8 cellular contexts compared by ENCODE assay signal in genomic region chr21:17139189-17139588, GRCh38.
A peak's percentile ranks its signal among the peaks of the same experiment; 100 is the strongest.
DNase-seq lines count a peak whose midpoint lies in the region; ATAC-seq and TF ChIP-seq lines count a peak whose summit lies in the region.
"Not testable (repeated sequence)": the region's sequence is repeated elsewhere in the genome, so short reads cannot be mapped to it uniquely, and the experiment has no call there.

No MANE protein-coding gene starts in this region.

- peak overlapping the region; percentile 61 for H3K9ac ChIP-seq in DND-41 (ENCODE audit: low read depth, low read length)

- H3K27ac Mint-ChIP-seq in activated T-cell treated with anti-CD3 and anti-CD28 coated beads, Interleukin-2, amount 50 U/mL, for 24 hours: not testable (repeated sequence)

- not testable (repeated sequence) for H3K27me3 ChIP-seq in DND-41 (ENCODE audit: insufficient read depth, low read length, poor library complexity); heart left ventricle; mononuclear cell (ENCODE audit: insufficient read depth, low read length); sigmoid colon; vagina

- not testable (repeated sequence) for H3K36me3 ChIP-seq in DND-41 (ENCODE audit: insufficient read depth, low read length); heart left ventricle; sigmoid colon; vagina

- peak; percentile 48 for DNase-seq in DND-41
- DNase-seq in OCI-M1 (lab: John Stamatoyannopoulos, UW): peak; percentile 52
- DNase-seq in activated T-cell treated with anti-CD3 and anti-CD28 coated beads, Interleukin-2, amount 50 U/mL, for 24 hours; heart left ventricle; sigmoid colon; vagina (ENCODE audit: extremely low spot score in 2 of 2): not testable (repeated sequence)
- peak; percentile 6 for DNase-seq in choroid plexus epithelial cell (ENCODE audit: low read depth)

- TF ChIP-seq EP300 in sigmoid colon (IDR thresholded peaks at IDR 0.05): not testable (repeated sequence)

- not testable (repeated sequence) for H3K9me3 ChIP-seq in DND-41 (ENCODE audit: insufficient read depth, low read length, severe bottlenecking); heart left ventricle; mononuclear cell (ENCODE audit: low read depth, low read length); sigmoid colon; vagina

- not testable (repeated sequence) for TF ChIP-seq CTCF in DND-41 (IDR thresholded peaks at IDR 0.05; ENCODE audit: borderline replicate concordance, extremely low read depth, low read length, poor library complexity, severe bottlenecking); choroid plexus epithelial cell (conservative IDR thresholded peaks at IDR 0.05; ENCODE audit: low read depth, low read length); heart left ventricle (IDR thresholded peaks at IDR 0.05); sigmoid colon (IDR thresholded peaks at IDR 0.05); vagina (IDR thresholded peaks at IDR 0.05)

- not testable (repeated sequence) for H3K9me3 Mint-ChIP-seq in activated T-cell treated with anti-CD3 and anti-CD28 coated beads, Interleukin-2, amount 50 U/mL, for 24 hours

- peak overlapping the region; percentile 63 for H2AFZ ChIP-seq in DND-41 (ENCODE audit: low read depth, low read length)

- H3K27ac ChIP-seq in DND-41 (ENCODE audit: low read length) (peak overlapping the region; percentile 63), heart left ventricle (peak overlapping the region in 5 of 12 donors; percentile 26 to 44 (median 39)), sigmoid colon (peak overlapping the region in 2 of 4 donors; percentile 20 to 34), vagina (peak overlapping the region; percentile 64)

- H3K4me1 ChIP-seq in DND-41 (ENCODE audit: insufficient read depth, low read length): peaks cover 16% of the 10 kb centered on the region
- H3K4me1 ChIP-seq in heart left ventricle; mononuclear cell (ENCODE audit: insufficient read depth, low read length); sigmoid colon; vagina: not testable (repeated sequence)

- not testable (repeated sequence) for TF ChIP-seq POLR2A in heart left ventricle (IDR thresholded peaks at IDR 0.05); sigmoid colon (IDR thresholded peaks at IDR 0.05); vagina (IDR thresholded peaks at IDR 0.05)

- H3K4me3 Mint-ChIP-seq in activated T-cell treated with anti-CD3 and anti-CD28 coated beads, Interleukin-2, amount 50 U/mL, for 24 hours: peak overlapping the region; percentile 66

- H3K79me2 ChIP-seq in DND-41 (ENCODE audit: insufficient read depth, low read length): not testable (repeated sequence)

- 41 to 48% (median 45%) methylated on average over 3 of the region's 3 CpGs for WGBS in heart left ventricle, 4 donors
- WGBS in sigmoid colon, 2 donors: 9 to 55% methylated on average over 3 of the region's 3 CpGs

- H3K4me1 Mint-ChIP-seq in activated T-cell treated with anti-CD3 and anti-CD28 coated beads, Interleukin-2, amount 50 U/mL, for 24 hours (ENCODE audit: low read depth): not testable (repeated sequence)

- H3K4me3 ChIP-seq in DND-41 (ENCODE audit: low read depth in 1 of 2, low read length in 2 of 2): peak overlapping the region; percentile 28 to 56; a peak in 3 of 4 replicates
- peak overlapping the region; percentile 31 for H3K4me3 ChIP-seq in choroid plexus epithelial cell (ENCODE audit: low read depth, low read length)
- peak overlapping the region in 10 of 12 donors; percentile 2 to 58 (median 45) for H3K4me3 ChIP-seq in heart left ventricle
- H3K4me3 ChIP-seq in mononuclear cell (ENCODE audit: low read length): peak overlapping the region; percentile 3
- peak overlapping the region; percentile 22 to 44 (median 40) for H3K4me3 ChIP-seq in sigmoid colon
- peak overlapping the region; percentile 29 to 37 for H3K4me3 ChIP-seq in vagina

- intact Hi-C loops in heart left ventricle (cut with DNase I); sigmoid colon (cut with DNase I); vagina (cut with DNase I): not testable (repeated sequence)

- not testable (repeated sequence) for H3K27me3 Mint-ChIP-seq in activated T-cell treated with anti-CD3 and anti-CD28 coated beads, Interleukin-2, amount 50 U/mL, for 24 hours

- not testable (repeated sequence) for H4K20me1 ChIP-seq in DND-41 (ENCODE audit: insufficient read depth, low read length)

- ATAC-seq in DND-41 (ENCODE audit: insufficient read depth, low read depth): peak; percentile 60
- ATAC-seq in heart left ventricle: not testable (repeated sequence)

- H3K36me3 Mint-ChIP-seq in activated T-cell treated with anti-CD3 and anti-CD28 coated beads, Interleukin-2, amount 50 U/mL, for 24 hours (ENCODE audit: low read depth): not testable (repeated sequence)

- peak overlapping the region; percentile 55 for H3K4me2 ChIP-seq in DND-41 (ENCODE audit: insufficient read depth, low read length)
